In the genomic region with DNA sequence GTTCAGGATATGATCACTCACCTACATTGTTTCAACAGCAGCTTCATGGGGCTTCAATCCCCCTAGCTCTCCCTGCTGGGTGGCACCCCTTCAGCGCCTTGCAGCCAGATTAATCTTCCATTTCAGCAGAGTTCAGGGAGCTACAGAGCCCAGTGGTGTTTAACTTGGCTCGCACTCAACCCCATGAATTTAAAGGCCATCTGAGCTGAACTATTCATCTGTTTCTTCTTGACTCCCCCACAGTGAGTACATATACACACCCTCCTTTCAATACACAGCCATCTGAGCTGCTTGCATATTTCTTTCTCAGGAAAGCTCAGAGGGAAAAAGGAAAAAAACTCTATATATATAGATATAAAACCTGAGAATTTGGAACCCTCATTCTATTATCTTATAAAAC, we compare ENCODE assay signal across 26 cellular contexts.
"Had no signal": no experiment of that assay in that cellular context is flagged by ENCODE, and none has a peak within 500 bp of the region (broad histone marks: within the 10 kb centered on the region; RNA-seq: fewer than 3 reads in every experiment).

No MANE protein-coding gene starts in this region.

- H3K27me3 Mint-ChIP-seq: activated CD4-positive, alpha-beta memory T cell treated with anti-CD3 and anti-CD28 coated beads, Interleukin-2, amount 10 ng/mL, durations not matched to agents 7 days and 5 days; activated CD4-positive, alpha-beta T cell treated with anti-CD3 and anti-CD28 coated beads, Interleukin-2, amount 10 ng/mL, durations not matched to agents 24 days and 14 days had no signal

- FAIRE-seq: small intestine had no signal

- H3K4me3 Mint-ChIP-seq: activated CD4-positive, alpha-beta memory T cell treated with anti-CD3 and anti-CD28 coated beads, Interleukin-2, amount 10 ng/mL, durations not matched to agents 7 days and 5 days; activated CD4-positive, alpha-beta T cell treated with anti-CD3 and anti-CD28 coated beads, Interleukin-2, amount 10 ng/mL, durations not matched to agents 24 days and 14 days; activated naive CD4-positive, alpha-beta T cell treated with anti-CD3 and anti-CD28 coated beads for 36 hours; activated T-cell treated with anti-CD3 and anti-CD28 coated beads, Interleukin-2, amount 50 U/mL, for 72 hours; effector memory CD8-positive, alpha-beta T cell had no signal

- H3K4me1 Mint-ChIP-seq: activated CD4-positive, alpha-beta memory T cell treated with anti-CD3 and anti-CD28 coated beads, Interleukin-2, amount 10 ng/mL, durations not matched to agents 7 days and 5 days; activated CD4-positive, alpha-beta T cell treated with anti-CD3 and anti-CD28 coated beads, Interleukin-2, amount 10 ng/mL, durations not matched to agents 24 days and 14 days had no signal

- ATAC-seq: activated CD4-positive, CD25-positive, alpha-beta regulatory T cell treated with anti-CD3 and anti-CD28 coated beads, Interleukin-2, amount 50 U/mL, for 24 hours; activated T-cell treated with anti-CD3 and anti-CD28 coated beads, Interleukin-2, amount 50 U/mL, for 72 hours; effector memory CD8-positive, alpha-beta T cell; heart right ventricle; left lobe of liver; lower lobe of right lung; mucosa of descending colon; sciatic nerve had no signal

- H3K9me3 ChIP-seq: testis, uterus had no signal

- H3K27ac ChIP-seq: esophagus squamous epithelium, heart right ventricle, lower lobe of right lung, testis, uterus had no signal

- H3K27me3 ChIP-seq: esophagus squamous epithelium, testis, uterus had no signal

- DNase-seq: activated CD4-positive, alpha-beta memory T cell treated with anti-CD3 and anti-CD28 coated beads, Interleukin-2, amount 10 ng/mL, durations not matched to agents 7 days and 5 days; activated CD4-positive, alpha-beta T cell treated with anti-CD3 and anti-CD28 coated beads, Interleukin-2, amount 10 ng/mL, durations not matched to agents 24 days and 14 days; activated effector memory CD4-positive, alpha-beta T cell treated with Interleukin-2 at 50 U/mL for 16 hours; activated naive CD4-positive, alpha-beta T cell treated with anti-CD3 and anti-CD28 coated beads for 36 hours; activated T-cell treated with anti-CD3 and anti-CD28 coated beads, Interleukin-2, amount 50 U/mL, for 72 hours; amygdala; dermis blood vessel endothelial cell; effector memory CD8-positive, alpha-beta T cell; esophagus squamous epithelium; heart right ventricle; islet precursor cell; lower lobe of right lung; mesendoderm; mucosa of descending colon; occipital lobe; posterior cingulate gyrus; small intestine; stimulated activated CD4-positive, alpha-beta T cell treated with anti-CD3 and anti-CD28 coated beads, Interleukin-4, amount 100 ng/mL, for 1 hour; stimulated activated naive CD4-positive, alpha-beta T cell; T-helper 2 cell; testis; trophoblast cell; uterus had no signal

- H3K27ac Mint-ChIP-seq: activated CD4-positive, alpha-beta memory T cell treated with anti-CD3 and anti-CD28 coated beads, Interleukin-2, amount 10 ng/mL, durations not matched to agents 7 days and 5 days; activated CD4-positive, alpha-beta T cell treated with anti-CD3 and anti-CD28 coated beads, Interleukin-2, amount 10 ng/mL, durations not matched to agents 24 days and 14 days; activated naive CD4-positive, alpha-beta T cell treated with anti-CD3 and anti-CD28 coated beads for 36 hours; activated T-cell treated with anti-CD3 and anti-CD28 coated beads, Interleukin-2, amount 50 U/mL, for 72 hours; effector memory CD8-positive, alpha-beta T cell had no signal
